ENCODE assay signal across 8 cellular contexts in the genomic region with DNA sequence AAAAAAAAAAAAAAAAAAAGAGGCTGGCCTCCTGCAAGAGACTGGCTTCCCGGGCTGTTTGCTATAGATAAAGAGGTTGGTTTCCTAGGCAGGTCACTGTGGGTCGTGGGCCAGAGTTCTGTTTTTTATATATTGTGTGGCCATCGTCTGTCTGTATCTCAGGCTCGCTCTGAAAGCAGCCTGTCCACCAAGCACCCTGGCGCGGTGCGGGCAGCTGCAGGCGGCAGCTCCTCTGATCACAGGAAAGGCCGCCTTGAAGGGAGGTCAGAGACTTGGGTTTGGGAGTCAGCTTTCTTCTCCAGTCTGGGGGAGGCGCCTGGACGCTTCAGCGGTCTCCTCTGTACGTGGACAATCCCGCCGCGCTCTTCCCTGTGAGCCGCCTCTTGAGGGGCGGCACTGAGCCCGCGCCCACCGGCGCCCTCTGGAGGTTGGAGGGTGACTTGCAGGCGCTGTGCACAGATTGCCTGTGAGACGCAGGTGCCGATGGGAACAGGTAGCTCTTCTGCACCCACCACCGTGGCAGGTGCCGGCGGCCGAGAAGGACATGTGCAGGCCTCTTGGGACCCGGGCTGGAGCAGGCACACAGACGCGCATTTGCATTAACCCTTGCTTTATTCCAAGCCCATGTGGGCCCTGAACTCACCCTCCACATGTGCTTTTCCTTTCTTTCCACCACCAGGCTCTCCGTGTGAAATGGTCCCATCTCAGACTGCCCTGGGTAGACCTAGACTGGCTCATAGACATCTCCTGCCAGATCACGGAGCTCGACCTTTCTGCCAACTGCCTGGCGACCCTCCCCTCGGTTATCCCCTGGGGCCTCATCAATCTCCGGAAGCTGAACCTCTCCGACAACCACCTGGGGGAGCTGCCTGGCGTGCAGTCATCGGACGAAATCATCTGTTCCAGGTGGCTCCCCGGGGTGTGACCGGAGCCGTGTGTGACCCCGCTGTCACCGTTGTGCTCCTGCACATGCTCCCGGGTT.
DNase-seq lines count a peak whose midpoint lies in the region; ATAC-seq and TF ChIP-seq lines count a peak whose summit lies in the region.

No MANE protein-coding gene starts in this region.

- peaks cover 0 to 2% (median 0%) of the 10 kb centered on the region in 8 donors for H3K9me3 Mint-ChIP-seq in CD4-positive, alpha-beta memory T cell

- no peaks in the 10 kb centered on the region for H3K27me3 ChIP-seq in CD4-positive, alpha-beta memory T cell (ENCODE audit: insufficient read depth, low read length)
- H3K27me3 ChIP-seq in mucosa of stomach (ENCODE audit: control insufficient read depth, insufficient read depth, low read length) = no peaks in the 10 kb centered on the region

- no peaks in the 10 kb centered on the region for H3K36me3 ChIP-seq in CD4-positive, alpha-beta memory T cell (ENCODE audit: insufficient read depth, low read length)
- H3K36me3 ChIP-seq in mucosa of stomach (ENCODE audit: control insufficient read depth, insufficient read depth, low read length) = no peaks in the 10 kb centered on the region

- H3K4me1 Mint-ChIP-seq in CD4-positive, alpha-beta memory T cell = peaks cover 8 to 28% (median 16%) of the 10 kb centered on the region in 4 donors

- peak overlapping the region; percentile 54 for H3K9ac ChIP-seq in mucosa of stomach (ENCODE audit: low read length)

- DNase-seq in CD4-positive, alpha-beta memory T cell = peak; percentile 79 to 85 (median 81)
- peak; percentile 80 for DNase-seq in HPDE6-E6E7 (ENCODE audit: extremely low spot score)
- peak; percentile 28 for DNase-seq in NOMO-1 treated with DMSO at 0.1 percent for 48 hours (lab: John Stamatoyannopoulos, UW; ENCODE audit: unreplicated experiment)
- DNase-seq in activated CD8-positive, alpha-beta memory T cell treated with anti-CD3 and anti-CD28 coated beads, Interleukin-2, amount 50 U/mL, for 48 hours = peak; percentile 98
- DNase-seq in erythroblast (lab: John Stamatoyannopoulos, UW) = peak; percentile 87 to 89
- peak; percentile 75 for DNase-seq in stimulated activated CD8-positive, alpha-beta memory T cell treated with anti-CD3 and anti-CD28 coated beads, Interleukin-4, amount 100 ng/mL, for 24 hours (ENCODE audit: low read depth)

- H3K27ac Mint-ChIP-seq in CD4-positive, alpha-beta memory T cell = peak overlapping the region; percentile 22 to 80 (median 44)

- H3K4me1 ChIP-seq in CD4-positive, alpha-beta memory T cell (ENCODE audit: insufficient read depth, low read length) = peaks cover 14% of the 10 kb centered on the region
- peaks cover 12% of the 10 kb centered on the region for H3K4me1 ChIP-seq in mucosa of stomach (ENCODE audit: control insufficient read depth, insufficient read depth, low read length)

- CTCF ChIA-PET in CD4-positive, alpha-beta memory T cell (lab: Charles Lee; ENCODE audit: partially characterized antibody) = interaction anchor here (0.6 to 4.8 kb wide), 58 partner anchors 8 to 1736 kb away, joined by 3 to 74 read pairs (median 4); partner anchors contain the start of genes CHSY1, LRRK1 and SNRPA1

- H3K4me3 Mint-ChIP-seq in CD4-positive, alpha-beta memory T cell = peak overlapping the region; percentile 89 to 95 (median 91)

- peaks cover 6 to 8% of the 10 kb centered on the region in 2 donors for H3K27me3 Mint-ChIP-seq in CD4-positive, alpha-beta memory T cell

- H3K36me3 Mint-ChIP-seq in CD4-positive, alpha-beta memory T cell = no peaks in the 10 kb centered on the region

- intact Hi-C loops in CD4-positive, alpha-beta memory T cell (cut with micrococcal nuclease) = loop anchor here (1.0 to 2.0 kb wide), 2 partner anchors 90 to 244 kb away; partner anchors contain the start of gene CHSY1

- no peaks in the 10 kb centered on the region for H3K9me3 ChIP-seq in CD4-positive, alpha-beta memory T cell (ENCODE audit: control insufficient read depth in 1 of 2, low read length in 2 of 2)
- H3K9me3 ChIP-seq in mucosa of stomach (ENCODE audit: control insufficient read depth, low read length) = no peaks in the 10 kb centered on the region

- POLR2A ChIA-PET in CD4-positive, alpha-beta memory T cell (lab: Charles Lee; ENCODE audit: partially characterized antibody) = interaction anchor here (1.1 to 1.6 kb wide), 6 partner anchors 11 to 1083 kb away, joined by 3 to 6 read pairs (median 4); partner anchors contain the start of gene CHSY1

- ATAC-seq in GM19467 (IDR thresholded peaks at IDR 0.05; ENCODE audit: unreplicated experiment) = peak; percentile 75

- peak; percentile 45 for TF ChIP-seq POLR2A in erythroblast (IDR thresholded peaks at IDR 0.05; ENCODE audit: low read length)

- H3K27ac ChIP-seq in CD4-positive, alpha-beta memory T cell (ENCODE audit: low read depth, low read length) = no peak overlapping the region

- H3K4me3 ChIP-seq in CD4-positive, alpha-beta memory T cell (ENCODE audit: low read length in 2 of 2) = peak overlapping the region; percentile 53 to 70
- H3K4me3 ChIP-seq in mucosa of stomach (ENCODE audit: low read length) = peak overlapping the region; percentile 58

Comparison
In these comparisons a context has a peak if more than half of its experiments do, and no peak if none do; other contexts are left out.
1. DNase-seq: peak in every context shown above with its lines; median percentile 98 in activated CD8-positive, alpha-beta memory T cell treated with anti-CD3 and anti-CD28 coated beads, Interleukin-2, amount 50 U/mL, for 48 hours; 88 in erythroblast; 81 in CD4-positive, alpha-beta memory T cell; 80 in HPDE6-E6E7; 75 in stimulated activated CD8-positive, alpha-beta memory T cell treated with anti-CD3 and anti-CD28 coated beads, Interleukin-4, amount 100 ng/mL, for 24 hours; 28 in NOMO-1 treated with DMSO at 0.1 percent for 48 hours.